In genomic region chr10:90732581-90732980, GRCh38 we compare ENCODE assay signal across 1 cellular context.
A peak's percentile ranks its signal among the peaks of the same experiment; 100 is the strongest.
TF ChIP-seq lines count a peak whose summit lies in the region.

No MANE protein-coding gene starts in this region.

TF ChIP-seq in GM12878, 131 proteins besides CTCF, POLR2A, EP300 and RAD21 (continued from another document and continues in another):
- TF ChIP-seq, protein P1, sequence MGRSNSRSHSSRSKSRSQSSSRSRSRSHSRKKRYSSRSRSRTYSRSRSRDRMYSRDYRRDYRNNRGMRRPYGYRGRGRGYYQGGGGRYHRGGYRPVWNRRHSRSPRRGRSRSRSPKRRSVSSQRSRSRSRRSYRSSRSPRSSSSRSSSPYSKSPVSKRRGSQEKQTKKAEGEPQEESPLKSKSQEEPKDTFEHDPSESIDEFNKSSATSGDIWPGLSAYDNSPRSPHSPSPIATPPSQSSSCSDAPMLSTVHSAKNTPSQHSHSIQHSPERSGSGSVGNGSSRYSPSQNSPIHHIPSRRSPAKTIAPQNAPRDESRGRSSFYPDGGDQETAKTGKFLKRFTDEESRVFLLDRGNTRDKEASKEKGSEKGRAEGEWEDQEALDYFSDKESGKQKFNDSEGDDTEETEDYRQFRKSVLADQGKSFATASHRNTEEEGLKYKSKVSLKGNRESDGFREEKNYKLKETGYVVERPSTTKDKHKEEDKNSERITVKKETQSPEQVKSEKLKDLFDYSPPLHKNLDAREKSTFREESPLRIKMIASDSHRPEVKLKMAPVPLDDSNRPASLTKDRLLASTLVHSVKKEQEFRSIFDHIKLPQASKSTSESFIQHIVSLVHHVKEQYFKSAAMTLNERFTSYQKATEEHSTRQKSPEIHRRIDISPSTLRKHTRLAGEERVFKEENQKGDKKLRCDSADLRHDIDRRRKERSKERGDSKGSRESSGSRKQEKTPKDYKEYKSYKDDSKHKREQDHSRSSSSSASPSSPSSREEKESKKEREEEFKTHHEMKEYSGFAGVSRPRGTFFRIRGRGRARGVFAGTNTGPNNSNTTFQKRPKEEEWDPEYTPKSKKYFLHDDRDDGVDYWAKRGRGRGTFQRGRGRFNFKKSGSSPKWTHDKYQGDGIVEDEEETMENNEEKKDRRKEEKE (IDR thresholded peaks at IDR 0.05), result no peak
- TF ChIP-seq PML (IDR thresholded peaks at IDR 0.05; ENCODE audit: low read length) (no peak), CBX3 (IDR thresholded peaks at IDR 0.05; ENCODE audit: borderline replicate concordance, low read depth) (no peak), NFXL1 (IDR thresholded peaks at IDR 0.05; ENCODE audit: borderline replicate concordance) (no peak), JUNB (IDR thresholded peaks at IDR 0.05) (peak; percentile 50), ATF2 (IDR thresholded peaks at IDR 0.05; ENCODE audit: low read length) (peak; percentile 34; the same call in 1 of the 2 replicates), SPI1 (IDR thresholded peaks at IDR 0.05; ENCODE audit: borderline replicate concordance, insufficient read depth, low read depth, low read length) (peak; percentile 86), ZBED1 (IDR thresholded peaks at IDR 0.05; ENCODE audit: borderline replicate concordance) (0 out of 2 replicates have a peak, but pooled peaks have one; percentile 17), ZBTB11 (CRISPR knock-in tag; IDR thresholded peaks at IDR 0.05) (no peak), CBFB (IDR thresholded peaks at IDR 0.05; ENCODE audit: low read depth) (no peak), ZNF687 (IDR thresholded peaks at IDR 0.05) (no peak), BMI1 (IDR thresholded peaks at IDR 0.05; ENCODE audit: borderline replicate concordance) (no peak), GATAD2B (conservative IDR thresholded peaks at IDR 0.05; ENCODE audit: low read depth) (no peak), E4F1 (IDR thresholded peaks at IDR 0.05; ENCODE audit: borderline replicate concordance, partially characterized antibody) (no peak), HCFC1 (IDR thresholded peaks at IDR 0.05; ENCODE audit: low read length) (no peak), ZNF622 (IDR thresholded peaks at IDR 0.05) (no peak), ZZZ3 (IDR thresholded peaks at IDR 0.05; ENCODE audit: control insufficient read depth, insufficient read length, low read depth) (no peak), TARDBP (IDR thresholded peaks at IDR 0.05; ENCODE audit: borderline replicate concordance) (no peak), ZNF217 (IDR thresholded peaks at IDR 0.05) (no peak), RCOR1 (conservative IDR thresholded peaks at IDR 0.05; ENCODE audit: low read depth, low read length) (no peak), MYC (IDR thresholded peaks at IDR 0.05; ENCODE audit: insufficient read depth, insufficient read length, insufficient replicate concordance, low read length, severe bottlenecking) (no peak), NFIC (IDR thresholded peaks at IDR 0.05; ENCODE audit: low read depth, low read length) (peak; percentile 52; the same call in 1 of the 2 replicates), FOS (IDR thresholded peaks at IDR 0.05; ENCODE audit: borderline replicate concordance, extremely low read depth, insufficient read length) (no peak), DPF2 (IDR thresholded peaks at IDR 0.05) (no peak)
- TF ChIP-seq, protein P2, sequence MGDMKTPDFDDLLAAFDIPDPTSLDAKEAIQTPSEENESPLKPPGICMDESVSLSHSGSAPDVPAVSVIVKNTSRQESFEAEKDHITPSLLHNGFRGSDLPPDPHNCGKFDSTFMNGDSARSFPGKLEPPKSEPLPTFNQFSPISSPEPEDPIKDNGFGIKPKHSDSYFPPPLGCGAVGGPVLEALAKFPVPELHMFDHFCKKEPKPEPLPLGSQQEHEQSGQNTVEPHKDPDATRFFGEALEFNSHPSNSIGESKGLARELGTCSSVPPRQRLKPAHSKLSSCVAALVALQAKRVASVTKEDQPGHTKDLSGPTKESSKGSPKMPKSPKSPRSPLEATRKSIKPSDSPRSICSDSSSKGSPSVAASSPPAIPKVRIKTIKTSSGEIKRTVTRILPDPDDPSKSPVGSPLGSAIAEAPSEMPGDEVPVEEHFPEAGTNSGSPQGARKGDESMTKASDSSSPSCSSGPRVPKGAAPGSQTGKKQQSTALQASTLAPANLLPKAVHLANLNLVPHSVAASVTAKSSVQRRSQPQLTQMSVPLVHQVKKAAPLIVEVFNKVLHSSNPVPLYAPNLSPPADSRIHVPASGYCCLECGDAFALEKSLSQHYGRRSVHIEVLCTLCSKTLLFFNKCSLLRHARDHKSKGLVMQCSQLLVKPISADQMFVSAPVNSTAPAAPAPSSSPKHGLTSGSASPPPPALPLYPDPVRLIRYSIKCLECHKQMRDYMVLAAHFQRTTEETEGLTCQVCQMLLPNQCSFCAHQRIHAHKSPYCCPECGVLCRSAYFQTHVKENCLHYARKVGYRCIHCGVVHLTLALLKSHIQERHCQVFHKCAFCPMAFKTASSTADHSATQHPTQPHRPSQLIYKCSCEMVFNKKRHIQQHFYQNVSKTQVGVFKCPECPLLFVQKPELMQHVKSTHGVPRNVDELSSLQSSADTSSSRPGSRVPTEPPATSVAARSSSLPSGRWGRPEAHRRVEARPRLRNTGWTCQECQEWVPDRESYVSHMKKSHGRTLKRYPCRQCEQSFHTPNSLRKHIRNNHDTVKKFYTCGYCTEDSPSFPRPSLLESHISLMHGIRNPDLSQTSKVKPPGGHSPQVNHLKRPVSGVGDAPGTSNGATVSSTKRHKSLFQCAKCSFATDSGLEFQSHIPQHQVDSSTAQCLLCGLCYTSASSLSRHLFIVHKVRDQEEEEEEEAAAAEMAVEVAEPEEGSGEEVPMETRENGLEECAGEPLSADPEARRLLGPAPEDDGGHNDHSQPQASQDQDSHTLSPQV (IDR thresholded peaks at IDR 0.05), result no peak
- TF ChIP-seq, protein P3, sequence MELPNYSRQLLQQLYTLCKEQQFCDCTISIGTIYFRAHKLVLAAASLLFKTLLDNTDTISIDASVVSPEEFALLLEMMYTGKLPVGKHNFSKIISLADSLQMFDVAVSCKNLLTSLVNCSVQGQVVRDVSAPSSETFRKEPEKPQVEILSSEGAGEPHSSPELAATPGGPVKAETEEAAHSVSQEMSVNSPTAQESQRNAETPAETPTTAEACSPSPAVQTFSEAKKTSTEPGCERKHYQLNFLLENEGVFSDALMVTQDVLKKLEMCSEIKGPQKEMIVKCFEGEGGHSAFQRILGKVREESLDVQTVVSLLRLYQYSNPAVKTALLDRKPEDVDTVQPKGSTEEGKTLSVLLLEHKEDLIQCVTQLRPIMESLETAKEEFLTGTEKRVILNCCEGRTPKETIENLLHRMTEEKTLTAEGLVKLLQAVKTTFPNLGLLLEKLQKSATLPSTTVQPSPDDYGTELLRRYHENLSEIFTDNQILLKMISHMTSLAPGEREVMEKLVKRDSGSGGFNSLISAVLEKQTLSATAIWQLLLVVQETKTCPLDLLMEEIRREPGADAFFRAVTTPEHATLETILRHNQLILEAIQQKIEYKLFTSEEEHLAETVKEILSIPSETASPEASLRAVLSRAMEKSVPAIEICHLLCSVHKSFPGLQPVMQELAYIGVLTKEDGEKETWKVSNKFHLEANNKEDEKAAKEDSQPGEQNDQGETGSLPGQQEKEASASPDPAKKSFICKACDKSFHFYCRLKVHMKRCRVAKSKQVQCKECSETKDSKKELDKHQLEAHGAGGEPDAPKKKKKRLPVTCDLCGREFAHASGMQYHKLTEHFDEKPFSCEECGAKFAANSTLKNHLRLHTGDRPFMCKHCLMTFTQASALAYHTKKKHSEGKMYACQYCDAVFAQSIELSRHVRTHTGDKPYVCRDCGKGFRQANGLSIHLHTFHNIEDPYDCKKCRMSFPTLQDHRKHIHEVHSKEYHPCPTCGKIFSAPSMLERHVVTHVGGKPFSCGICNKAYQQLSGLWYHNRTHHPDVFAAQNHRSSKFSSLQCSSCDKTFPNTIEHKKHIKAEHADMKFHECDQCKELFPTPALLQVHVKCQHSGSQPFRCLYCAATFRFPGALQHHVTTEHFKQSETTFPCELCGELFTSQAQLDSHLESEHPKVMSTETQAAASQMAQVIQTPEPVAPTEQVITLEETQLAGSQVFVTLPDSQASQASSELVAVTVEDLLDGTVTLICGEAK (IDR thresholded peaks at IDR 0.05; ENCODE audit: borderline replicate concordance), result no peak
- TF ChIP-seq, protein P4, sequence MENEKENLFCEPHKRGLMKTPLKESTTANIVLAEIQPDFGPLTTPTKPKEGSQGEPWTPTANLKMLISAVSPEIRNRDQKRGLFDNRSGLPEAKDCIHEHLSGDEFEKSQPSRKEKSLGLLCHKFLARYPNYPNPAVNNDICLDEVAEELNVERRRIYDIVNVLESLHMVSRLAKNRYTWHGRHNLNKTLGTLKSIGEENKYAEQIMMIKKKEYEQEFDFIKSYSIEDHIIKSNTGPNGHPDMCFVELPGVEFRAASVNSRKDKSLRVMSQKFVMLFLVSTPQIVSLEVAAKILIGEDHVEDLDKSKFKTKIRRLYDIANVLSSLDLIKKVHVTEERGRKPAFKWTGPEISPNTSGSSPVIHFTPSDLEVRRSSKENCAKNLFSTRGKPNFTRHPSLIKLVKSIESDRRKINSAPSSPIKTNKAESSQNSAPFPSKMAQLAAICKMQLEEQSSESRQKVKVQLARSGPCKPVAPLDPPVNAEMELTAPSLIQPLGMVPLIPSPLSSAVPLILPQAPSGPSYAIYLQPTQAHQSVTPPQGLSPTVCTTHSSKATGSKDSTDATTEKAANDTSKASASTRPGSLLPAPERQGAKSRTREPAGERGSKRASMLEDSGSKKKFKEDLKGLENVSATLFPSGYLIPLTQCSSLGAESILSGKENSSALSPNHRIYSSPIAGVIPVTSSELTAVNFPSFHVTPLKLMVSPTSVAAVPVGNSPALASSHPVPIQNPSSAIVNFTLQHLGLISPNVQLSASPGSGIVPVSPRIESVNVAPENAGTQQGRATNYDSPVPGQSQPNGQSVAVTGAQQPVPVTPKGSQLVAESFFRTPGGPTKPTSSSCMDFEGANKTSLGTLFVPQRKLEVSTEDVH (IDR thresholded peaks at IDR 0.05; ENCODE audit: low read depth, partially characterized antibody), result no peak
